8 cellular contexts compared by ENCODE assay signal in the genomic region with DNA sequence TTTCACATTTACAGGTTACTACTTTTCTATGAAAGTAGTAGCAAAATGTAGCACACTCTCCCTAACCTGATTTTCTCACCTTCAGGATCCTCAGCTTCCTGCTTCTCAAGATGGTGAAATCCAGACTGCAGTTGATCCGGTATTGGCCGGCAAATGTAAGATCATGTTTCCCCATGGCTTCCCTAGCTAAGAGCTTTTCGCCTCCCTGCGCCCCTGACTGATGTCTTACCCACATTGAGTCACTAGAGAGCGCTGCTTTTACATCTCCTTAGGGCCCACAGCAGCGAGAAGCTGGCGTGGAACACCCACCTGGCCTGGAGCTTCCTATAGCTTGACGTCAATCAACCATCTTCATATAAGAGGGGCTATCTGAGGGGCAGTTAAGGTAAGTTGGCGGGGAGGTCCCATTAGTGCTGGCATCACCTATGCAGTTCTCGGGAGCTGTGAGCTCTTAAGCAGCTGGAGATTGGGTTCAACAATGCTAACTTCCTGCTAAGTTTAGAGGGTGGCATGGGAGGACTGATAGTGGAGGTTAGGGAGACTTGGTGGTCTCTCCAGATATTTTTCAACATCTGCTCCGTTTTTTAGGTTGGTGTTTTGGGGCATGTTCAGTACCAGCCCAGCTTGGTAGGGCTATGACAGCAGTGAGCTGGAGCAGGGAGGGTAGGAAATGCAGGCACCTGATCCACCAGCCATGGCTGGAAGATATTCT. TPM values are rescaled to one million over a fixed set of nuclear protein-coding genes. Genes with fewer than 3 reads are reported as not detected.
DNase-seq lines count a peak whose midpoint lies in the region; ATAC-seq and TF ChIP-seq lines count a peak whose summit lies in the region.

No MANE protein-coding gene starts in this region.

- H3K27ac Mint-ChIP-seq in activated T-helper 1 cell treated with anti-CD3 and anti-CD28 coated beads, Interleukin-12 subunit alpha, Interleukin-12 subunit beta, Interleukin-2, Interleukin-4 antibody, amounts not matched to agents 30 ng/mL and 10 ng/mL and 1 ng/mL, durations not matched to agents 14 hours and 24 hours and 36 hours = peak overlapping the region; percentile 81

- no peak overlapping the region for H3K4me3 ChIP-seq in BE2C (ENCODE audit: low read depth, low read length)
- no peak overlapping the region for H3K4me3 ChIP-seq in cardiac muscle cell

- DNase-seq in BE2C (peak; percentile 51), GM20000 (ENCODE audit: low spot score) (no peak), NCI-H69 (lab: John Stamatoyannopoulos, UW) (peak; percentile 88), cardiac muscle cell (ENCODE audit: low read depth in 1 of 2, low spot score in 1 of 2) (peak; percentile 81 to 84), retina (peak; percentile 57)
- DNase-seq in activated T-helper 1 cell treated with anti-CD3 and anti-CD28 coated beads, Interleukin-12 subunit alpha, Interleukin-12 subunit beta, Interleukin-2, Interleukin-4 antibody, amounts not matched to agents 30 ng/mL and 10 ng/mL and 1 ng/mL, durations not matched to agents 14 hours and 24 hours and 36 hours (ENCODE audit: low spot score) = no peak

- H3K36me3 ChIP-seq in BE2C (no peaks in the 10 kb centered on the region), cardiac muscle cell (no peaks in the 10 kb centered on the region)

- H3K27me3 ChIP-seq in BE2C = no peaks in the 10 kb centered on the region
- no peaks in the 10 kb centered on the region for H3K27me3 ChIP-seq in cardiac muscle cell

- H3K36me3 Mint-ChIP-seq in activated T-helper 1 cell treated with anti-CD3 and anti-CD28 coated beads, Interleukin-12 subunit alpha, Interleukin-12 subunit beta, Interleukin-2, Interleukin-4 antibody, amounts not matched to agents 30 ng/mL and 10 ng/mL and 1 ng/mL, durations not matched to agents 14 hours and 24 hours and 36 hours (ENCODE audit: low read depth) = peaks cover 74% of the 10 kb centered on the region

- no peaks in the 10 kb centered on the region for H3K27me3 Mint-ChIP-seq in activated T-helper 1 cell treated with anti-CD3 and anti-CD28 coated beads, Interleukin-12 subunit alpha, Interleukin-12 subunit beta, Interleukin-2, Interleukin-4 antibody, amounts not matched to agents 30 ng/mL and 10 ng/mL and 1 ng/mL, durations not matched to agents 14 hours and 24 hours and 36 hours (ENCODE audit: insufficient read depth)

- H3K4me1 Mint-ChIP-seq in activated T-helper 1 cell treated with anti-CD3 and anti-CD28 coated beads, Interleukin-12 subunit alpha, Interleukin-12 subunit beta, Interleukin-2, Interleukin-4 antibody, amounts not matched to agents 30 ng/mL and 10 ng/mL and 1 ng/mL, durations not matched to agents 14 hours and 24 hours and 36 hours (ENCODE audit: low read depth) = peaks cover 44% of the 10 kb centered on the region

- H3K4me3 Mint-ChIP-seq in activated T-helper 1 cell treated with anti-CD3 and anti-CD28 coated beads, Interleukin-12 subunit alpha, Interleukin-12 subunit beta, Interleukin-2, Interleukin-4 antibody, amounts not matched to agents 30 ng/mL and 10 ng/mL and 1 ng/mL, durations not matched to agents 14 hours and 24 hours and 36 hours = peak overlapping the region; percentile 64

- ATAC-seq in HG03108 (IDR thresholded peaks at IDR 0.05; ENCODE audit: unreplicated experiment) (no peak), HG02840 (IDR thresholded peaks at IDR 0.05; ENCODE audit: low FRiP score, unreplicated experiment) (no peak)

- no peaks in the 10 kb centered on the region for H3K9me3 ChIP-seq in BE2C
- H3K9me3 ChIP-seq in cardiac muscle cell (ENCODE audit: low read depth) = no peaks in the 10 kb centered on the region

- intact Hi-C loops in activated T-helper 1 cell treated with anti-CD3 and anti-CD28 coated beads, Interleukin-12 subunit alpha, Interleukin-12 subunit beta, Interleukin-2, Interleukin-4 antibody, amounts not matched to agents 30 ng/mL and 10 ng/mL and 1 ng/mL, durations not matched to agents 14 hours and 24 hours and 36 hours (cut with micrococcal nuclease) = no loop called here

- no peaks in the 10 kb centered on the region for H3K9me3 Mint-ChIP-seq in activated T-helper 1 cell treated with anti-CD3 and anti-CD28 coated beads, Interleukin-12 subunit alpha, Interleukin-12 subunit beta, Interleukin-2, Interleukin-4 antibody, amounts not matched to agents 30 ng/mL and 10 ng/mL and 1 ng/mL, durations not matched to agents 14 hours and 24 hours and 36 hours

- TF ChIP-seq CTCF in BE2C (IDR thresholded peaks at IDR 0.05; ENCODE audit: low read depth, low read length) = peak; percentile 67
- peak; percentile 56 for TF ChIP-seq CTCF in GM20000 (IDR thresholded peaks at IDR 0.05; ENCODE audit: extremely low read depth, missing control alignments)
- peak; percentile 74 for TF ChIP-seq CTCF in cardiac muscle cell (IDR thresholded peaks at IDR 0.05; ENCODE audit: low read depth, low read length)

- H3K27ac ChIP-seq in cardiac muscle cell = no peak overlapping the region

- H3K4me1 ChIP-seq in BE2C (peaks cover 9% of the 10 kb centered on the region), cardiac muscle cell (ENCODE audit: low read depth) (peaks cover 3% of the 10 kb centered on the region)

RNA-seq across cellular contexts. Expression of gene PTPN7, which starts 5.5 kb away (rescaled TPM):
- 0.37 TPM for polyA plus RNA-seq in BE2C (2012; ENCODE audit: insufficient read depth, insufficient read length, low read depth)
- total RNA-seq in activated T-helper 1 cell treated with anti-CD3 and anti-CD28 coated beads, Interleukin-12 subunit alpha, Interleukin-12 subunit beta, Interleukin-2, Interleukin-4 antibody, amounts not matched to agents 30 ng/mL and 10 ng/mL and 1 ng/mL, durations not matched to agents 14 hours and 24 hours and 36 hours = 584 and 597 TPM in 2 replicates
- total RNA-seq in cardiac muscle cell = not detected in 2 replicates
- polyA plus RNA-seq in cardiac muscle cell = 0.66 TPM in 1 of 2 replicates, not detected in the other

RNA-seq across cellular contexts. Expression of gene ARL8A, which starts 10.4 kb away (rescaled TPM):
- polyA plus RNA-seq in BE2C (2012; ENCODE audit: insufficient read depth, insufficient read length, low read depth) = 71.3 TPM
- total RNA-seq in activated T-helper 1 cell treated with anti-CD3 and anti-CD28 coated beads, Interleukin-12 subunit alpha, Interleukin-12 subunit beta, Interleukin-2, Interleukin-4 antibody, amounts not matched to agents 30 ng/mL and 10 ng/mL and 1 ng/mL, durations not matched to agents 14 hours and 24 hours and 36 hours = 56.6 and 69.0 TPM in 2 replicates
- 42.1 and 42.5 TPM in 2 replicates for total RNA-seq in cardiac muscle cell
- polyA plus RNA-seq in cardiac muscle cell = 45.3 and 49.1 TPM in 2 replicates

RNA-seq across cellular contexts. Expression of gene GPR37L1, which starts 32.2 kb away (rescaled TPM):
- polyA plus RNA-seq in BE2C (2012; ENCODE audit: insufficient read depth, insufficient read length, low read depth) = 0.25 TPM
- total RNA-seq in activated T-helper 1 cell treated with anti-CD3 and anti-CD28 coated beads, Interleukin-12 subunit alpha, Interleukin-12 subunit beta, Interleukin-2, Interleukin-4 antibody, amounts not matched to agents 30 ng/mL and 10 ng/mL and 1 ng/mL, durations not matched to agents 14 hours and 24 hours and 36 hours = not detected in 2 replicates
- total RNA-seq in cardiac muscle cell = not detected in 2 replicates
- 0.79 TPM in 1 of 2 replicates, not detected in the other for polyA plus RNA-seq in cardiac muscle cell

RNA-seq across cellular contexts. Expression of gene LGR6, which starts 38.7 kb away (rescaled TPM):
- not detected for polyA plus RNA-seq in BE2C (2012; ENCODE audit: insufficient read depth, insufficient read length, low read depth)
- not detected in 2 replicates for total RNA-seq in activated T-helper 1 cell treated with anti-CD3 and anti-CD28 coated beads, Interleukin-12 subunit alpha, Interleukin-12 subunit beta, Interleukin-2, Interleukin-4 antibody, amounts not matched to agents 30 ng/mL and 10 ng/mL and 1 ng/mL, durations not matched to agents 14 hours and 24 hours and 36 hours
- not detected in 2 replicates for total RNA-seq in cardiac muscle cell
- polyA plus RNA-seq in cardiac muscle cell = 0.16 TPM in 1 of 2 replicates, not detected in the other

Comparison
In these comparisons a context has a peak if more than half of its experiments do, and no peak if none do; other contexts are left out.
1. DNase-seq: peak in BE2C (single experiment), NCI-H69 (single experiment), cardiac muscle cell (2 of 2) and retina (single experiment); none in GM20000 (single experiment) and activated T-helper 1 cell treated with anti-CD3 and anti-CD28 coated beads, Interleukin-12 subunit alpha, Interleukin-12 subunit beta, Interleukin-2, Interleukin-4 antibody, amounts not matched to agents 30 ng/mL and 10 ng/mL and 1 ng/mL, durations not matched to agents 14 hours and 24 hours and 36 hours (single experiment).
2. RNA of gene PTPN7, which starts 5.5 kb away (total RNA-seq): 584 to 597 TPM in activated T-helper 1 cell treated with anti-CD3 and anti-CD28 coated beads, Interleukin-12 subunit alpha, Interleukin-12 subunit beta, Interleukin-2, Interleukin-4 antibody, amounts not matched to agents 30 ng/mL and 10 ng/mL and 1 ng/mL, durations not matched to agents 14 hours and 24 hours and 36 hours; not detected in cardiac muscle cell; every median in the first group is over 100 times any median in the second.
3. Peak in every context shown above with its lines, with median percentiles within 50 percentile points of each other: CTCF ChIP-seq.